In genomic region chr20:20497242-20497985, GRCh38 we compare ENCODE assay signal across 18 cellular contexts.
A peak's percentile ranks its signal among the peaks of the same experiment; 100 is the strongest.
DNase-seq lines count a peak whose midpoint lies in the region; ATAC-seq and TF ChIP-seq lines count a peak whose summit lies in the region.
"Had no signal": no experiment of that assay in that cellular context is flagged by ENCODE, and none has a peak within 500 bp of the region (broad histone marks: within the 10 kb centered on the region; RNA-seq: fewer than 3 reads in every experiment).

No MANE protein-coding gene starts in this region.

- peaks cover 40% of the 10 kb centered on the region for H3K36me3 Mint-ChIP-seq in activated naive CD8-positive, alpha-beta T cell treated with anti-CD3 and anti-CD28 coated beads, Interleukin-2, amount 50 U/mL, for 24 hours (ENCODE audit: low read depth)
- H3K36me3 Mint-ChIP-seq in activated naive CD8-positive, alpha-beta T cell treated with anti-CD3 and anti-CD28 coated beads for 36 hours = peaks cover 21% of the 10 kb centered on the region
- peaks cover 26 to 56% of the 10 kb centered on the region in 2 donors for H3K36me3 Mint-ChIP-seq in stimulated activated naive B cell treated with anti-CD40 and anti-IgM and Interleukin-4, amounts not matched to agents 10 μg/mL and 1 μg/mL and 100 μg/mL, for 72 hours

- in situ Hi-C loops in brain microvascular endothelial cell (cut with HindIII; ENCODE audit: low pct_ligation_motif_present, low sequenced_read_pairs) = no loop called here

- H3K9me3 Mint-ChIP-seq in activated naive CD8-positive, alpha-beta T cell treated with anti-CD3 and anti-CD28 coated beads, Interleukin-2, amount 50 U/mL, for 24 hours = no peaks in the 10 kb centered on the region
- H3K9me3 Mint-ChIP-seq in activated naive CD8-positive, alpha-beta T cell treated with anti-CD3 and anti-CD28 coated beads for 36 hours = no peaks in the 10 kb centered on the region
- no peaks in the 10 kb centered on the region for H3K9me3 Mint-ChIP-seq in stimulated activated naive B cell treated with anti-CD40 and anti-IgM and Interleukin-4, amounts not matched to agents 10 μg/mL and 1 μg/mL and 100 μg/mL, for 72 hours
- H3K9me3 Mint-ChIP-seq: CD4-positive, alpha-beta memory T cell; neural crest cell had no signal

- no peak overlapping the region for H3K4me3 ChIP-seq in WERI-Rb-1 (ENCODE audit: low read depth, low read length)
- no peak overlapping the region for H3K4me3 ChIP-seq in brain microvascular endothelial cell (ENCODE audit: low read depth, low read length)
- H3K4me3 ChIP-seq: ascending aorta, SK-N-MC, testis had no signal

- no peak for DNase-seq in activated naive CD8-positive, alpha-beta T cell treated with anti-CD3 and anti-CD28 coated beads, Interleukin-2, amount 50 U/mL, for 24 hours
- no peak for DNase-seq in activated naive CD8-positive, alpha-beta T cell treated with anti-CD3 and anti-CD28 coated beads for 36 hours
- DNase-seq in WERI-Rb-1 = no peak
- no peak for DNase-seq in stimulated activated naive B cell treated with anti-CD40 and anti-IgM and Interleukin-4, amounts not matched to agents 10 μg/mL and 1 μg/mL and 100 μg/mL, for 72 hours
- DNase-seq in posterior cingulate gyrus = no peak
- no peak for DNase-seq in brain microvascular endothelial cell
- DNase-seq: activated CD4-positive, alpha-beta T cell treated with anti-CD3 and anti-CD28 coated beads, Interleukin-2, amount 50 U/mL, for 4 hours; activated effector memory CD4-positive, alpha-beta T cell treated with anti-CD3 and anti-CD28 coated beads, Interleukin-2, amount 50 U/mL, for 16 hours; CD4-positive, alpha-beta memory T cell; kidney glomerular epithelial cell; T1000; testis had no signal

- H3K4me3 Mint-ChIP-seq in activated naive CD8-positive, alpha-beta T cell treated with anti-CD3 and anti-CD28 coated beads, Interleukin-2, amount 50 U/mL, for 24 hours = peak overlapping the region; percentile 26
- no peak overlapping the region for H3K4me3 Mint-ChIP-seq in activated naive CD8-positive, alpha-beta T cell treated with anti-CD3 and anti-CD28 coated beads for 36 hours
- H3K4me3 Mint-ChIP-seq in stimulated activated naive B cell treated with anti-CD40 and anti-IgM and Interleukin-4, amounts not matched to agents 10 μg/mL and 1 μg/mL and 100 μg/mL, for 72 hours = no peak overlapping the region
- H3K4me3 Mint-ChIP-seq: CD4-positive, alpha-beta memory T cell had no signal

- H3K27ac ChIP-seq in WERI-Rb-1 = peak overlapping the region; percentile 16
- H3K27ac ChIP-seq in brain microvascular endothelial cell = no peak overlapping the region
- H3K27ac ChIP-seq: ascending aorta, SK-N-MC, testis had no signal

- intact Hi-C loops in posterior cingulate gyrus (cut with DNase I) = loop anchor here (5.0 kb wide), 1 partner anchor 45 kb away; no protein-coding TSS in a partner anchor

- H3K36me3 ChIP-seq in WERI-Rb-1 = peaks cover 13% of the 10 kb centered on the region
- H3K36me3 ChIP-seq in brain microvascular endothelial cell (replicated peaks) = no peaks in the 10 kb centered on the region

- peak overlapping the region; percentile 84 for H3K27ac Mint-ChIP-seq in activated naive CD8-positive, alpha-beta T cell treated with anti-CD3 and anti-CD28 coated beads, Interleukin-2, amount 50 U/mL, for 24 hours
- no peak overlapping the region for H3K27ac Mint-ChIP-seq in activated naive CD8-positive, alpha-beta T cell treated with anti-CD3 and anti-CD28 coated beads for 36 hours
- no peak overlapping the region for H3K27ac Mint-ChIP-seq in stimulated activated naive B cell treated with anti-CD40 and anti-IgM and Interleukin-4, amounts not matched to agents 10 μg/mL and 1 μg/mL and 100 μg/mL, for 72 hours

- no peaks in the 10 kb centered on the region for H3K27me3 ChIP-seq in WERI-Rb-1 (ENCODE audit: insufficient read depth, low read depth, severe bottlenecking)
- no peaks in the 10 kb centered on the region for H3K27me3 ChIP-seq in brain microvascular endothelial cell (replicated peaks)
- H3K27me3 ChIP-seq: ascending aorta, testis had no signal

- peaks cover 43% of the 10 kb centered on the region for H3K4me1 Mint-ChIP-seq in activated naive CD8-positive, alpha-beta T cell treated with anti-CD3 and anti-CD28 coated beads, Interleukin-2, amount 50 U/mL, for 24 hours
- peaks cover 4% of the 10 kb centered on the region for H3K4me1 Mint-ChIP-seq in activated naive CD8-positive, alpha-beta T cell treated with anti-CD3 and anti-CD28 coated beads for 36 hours
- H3K4me1 Mint-ChIP-seq in stimulated activated naive B cell treated with anti-CD40 and anti-IgM and Interleukin-4, amounts not matched to agents 10 μg/mL and 1 μg/mL and 100 μg/mL, for 72 hours = peaks cover 0 to 10% of the 10 kb centered on the region in 2 donors

- peak; percentile 79 for ATAC-seq in activated naive CD8-positive, alpha-beta T cell treated with anti-CD3 and anti-CD28 coated beads, Interleukin-2, amount 50 U/mL, for 24 hours
- ATAC-seq in GM21825 (IDR thresholded peaks at IDR 0.05; ENCODE audit: unreplicated experiment) = peak; percentile 68
- ATAC-seq in stimulated activated naive B cell treated with anti-CD40 and anti-IgM and Interleukin-4, amounts not matched to agents 10 μg/mL and 1 μg/mL and 100 μg/mL, for 72 hours (replicated peaks) = peak; percentile 56 to 78
- ATAC-seq in HG02763 (IDR thresholded peaks at IDR 0.05; ENCODE audit: unreplicated experiment) = no peak
- ATAC-seq: HepG2 had no signal

- no peaks in the 10 kb centered on the region for H3K27me3 Mint-ChIP-seq in activated naive CD8-positive, alpha-beta T cell treated with anti-CD3 and anti-CD28 coated beads, Interleukin-2, amount 50 U/mL, for 24 hours
- H3K27me3 Mint-ChIP-seq in activated naive CD8-positive, alpha-beta T cell treated with anti-CD3 and anti-CD28 coated beads for 36 hours = no peaks in the 10 kb centered on the region
- no peaks in the 10 kb centered on the region for H3K27me3 Mint-ChIP-seq in stimulated activated naive B cell treated with anti-CD40 and anti-IgM and Interleukin-4, amounts not matched to agents 10 μg/mL and 1 μg/mL and 100 μg/mL, for 72 hours
- H3K27me3 Mint-ChIP-seq: CD4-positive, alpha-beta memory T cell had no signal

- TF ChIP-seq CTCF in WERI-Rb-1 (IDR thresholded peaks at IDR 0.05; ENCODE audit: low read depth, low read length) = no peak
- TF ChIP-seq CTCF in brain microvascular endothelial cell (IDR thresholded peaks at IDR 0.05; ENCODE audit: low read depth, low read length, missing control alignments) = no peak

- H3K9me3 ChIP-seq in WERI-Rb-1 (ENCODE audit: severe bottlenecking) = no peaks in the 10 kb centered on the region
- H3K9me3 ChIP-seq: ascending aorta, testis had no signal
